In genomic region chr15:84807228-84807627, GRCh38 we compare ENCODE assay signal across 27 cellular contexts.
"Had no signal": no experiment of that assay in that cellular context is flagged by ENCODE, and none has a peak within 500 bp of the region (broad histone marks: within the 10 kb centered on the region; RNA-seq: fewer than 3 reads in every experiment).

No MANE protein-coding gene starts in this region.

- ATAC-seq: body of pancreas; foreskin keratinocyte; left cardiac atrium; left ventricle myocardium superior; naive thymus-derived CD8-positive, alpha-beta T cell; pancreas; sciatic nerve had no signal

- H3K4me1 ChIP-seq: adrenal gland, body of pancreas, foreskin keratinocyte, pancreas, prostate gland, thyroid gland had no signal

- H3K4me1 Mint-ChIP-seq: activated naive CD8-positive, alpha-beta T cell treated with anti-CD3 and anti-CD28 coated beads for 36 hours; neural crest cell had no signal

- H3K4me3 ChIP-seq: adrenal gland, body of pancreas, esophagus muscularis mucosa, pancreas, prostate gland, skin epidermis, stomach, thyroid gland, upper lobe of left lung had no signal

- H3K36me3 ChIP-seq: prostate gland had no signal

- H3K27ac ChIP-seq: adrenal gland, body of pancreas, esophagus muscularis mucosa, foreskin keratinocyte, pancreas, prostate gland, skin epidermis, stomach, thyroid gland, upper lobe of left lung had no signal

- H3K27ac Mint-ChIP-seq: activated naive CD8-positive, alpha-beta T cell treated with anti-CD3 and anti-CD28 coated beads for 36 hours had no signal

- H3K9me3 Mint-ChIP-seq: activated naive CD8-positive, alpha-beta T cell treated with anti-CD3 and anti-CD28 coated beads for 36 hours; naive thymus-derived CD8-positive, alpha-beta T cell; neural crest cell had no signal

- H3K27me3 ChIP-seq: adrenal gland, body of pancreas, esophagus muscularis mucosa, foreskin keratinocyte, pancreas, stomach, thyroid gland, upper lobe of left lung had no signal

- H3K9me3 ChIP-seq: adrenal gland, body of pancreas, esophagus muscularis mucosa, pancreas, prostate gland, stomach, thyroid gland, upper lobe of left lung had no signal

- H3K27me3 Mint-ChIP-seq: activated naive CD8-positive, alpha-beta T cell treated with anti-CD3 and anti-CD28 coated beads for 36 hours; naive thymus-derived CD8-positive, alpha-beta T cell had no signal

- DNase-seq: activated CD4-positive, alpha-beta T cell treated with anti-CD3 and anti-CD28 coated beads for 48 hours; activated CD4-positive, alpha-beta T cell treated with anti-CD3 and anti-CD28 coated beads, Interleukin-2, amount 50 U/mL, for 48 hours; activated CD8-positive, alpha-beta memory T cell treated with anti-CD3 and anti-CD28 coated beads for 24 hours; activated gamma-delta T cell treated with Interleukin-2 at 50 U/mL for 16 hours; activated naive CD8-positive, alpha-beta T cell treated with anti-CD3 and anti-CD28 coated beads for 36 hours; aorta; body of pancreas; dermis blood vessel endothelial cell; effector CD4-positive, alpha-beta T cell; foreskin keratinocyte; left cardiac atrium; left ventricle myocardium superior; naive thymus-derived CD8-positive, alpha-beta T cell; nucleus accumbens; pancreas; retina; stimulated activated CD4-positive, alpha-beta T cell treated with anti-CD3 and anti-CD28 coated beads, Interleukin-12 subunit alpha, Interleukin-12 subunit beta, amount 100 ng/mL, for 4 hours; stimulated activated CD4-positive, alpha-beta T cell treated with anti-CD3 and anti-CD28 coated beads, Interleukin-4, amount 100 ng/mL, for 1 hour; stomach; thyroid gland; upper lobe of left lung had no signal

- H3K4me3 Mint-ChIP-seq: activated naive CD8-positive, alpha-beta T cell treated with anti-CD3 and anti-CD28 coated beads for 36 hours; naive thymus-derived CD8-positive, alpha-beta T cell; neural crest cell had no signal
